In the genomic region with DNA sequence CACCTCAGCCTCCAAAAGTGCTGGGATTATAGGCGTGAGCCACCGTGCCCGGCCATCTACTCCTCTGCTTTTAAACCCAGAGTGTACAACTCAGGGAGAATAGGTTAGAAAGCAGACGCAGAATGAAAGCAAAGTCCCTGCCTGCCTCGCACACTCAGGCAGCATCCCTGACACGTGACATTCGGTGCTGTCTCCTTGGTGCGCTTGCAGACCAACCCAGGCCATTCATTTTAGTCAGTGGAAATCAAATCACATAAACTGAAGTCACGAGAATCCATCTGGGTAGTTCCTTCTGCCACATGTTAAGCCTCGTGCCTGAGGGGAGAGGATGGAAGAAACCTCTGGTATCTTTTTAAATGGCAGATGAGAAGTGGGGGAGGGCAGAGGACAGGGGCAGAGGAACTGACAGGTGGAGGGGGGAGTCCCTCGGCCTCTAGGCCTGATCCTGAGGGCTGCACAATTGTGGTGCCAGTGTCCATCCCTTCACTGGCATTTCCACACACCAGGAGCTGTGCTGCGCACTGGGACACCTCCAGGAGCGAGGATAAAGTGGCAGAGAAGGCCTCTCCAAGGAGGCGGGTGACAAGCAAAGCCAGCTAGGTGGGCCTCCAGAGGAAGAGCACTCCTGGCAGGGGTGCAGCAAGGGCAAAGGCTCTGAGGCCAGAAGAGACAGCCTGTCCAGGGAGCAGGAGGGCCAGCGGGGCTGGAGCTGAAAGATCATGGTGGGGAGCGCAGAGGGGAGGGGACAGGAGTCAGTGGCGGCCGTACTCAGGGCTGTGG, we compare ENCODE assay signal across 26 cellular contexts.
"Had no signal": no experiment of that assay in that cellular context is flagged by ENCODE, and none has a peak within 500 bp of the region (broad histone marks: within the 10 kb centered on the region; RNA-seq: fewer than 3 reads in every experiment).

No MANE protein-coding gene starts in this region.

- H3K4me3 Mint-ChIP-seq: activated CD8-positive, alpha-beta T cell treated with anti-CD3 and anti-CD28 coated beads for 36 hours; activated T-cell treated with anti-CD3 and anti-CD28 coated beads, Interleukin-2, amount 50 U/mL, for 4 hours; activated T-helper 17 cell treated with anti-CD3 and anti-CD28 coated beads, Interleukin-2, amount 50 U/mL, for 72 hours; endodermal cell; natural killer cell treated with Interleukin-12 subunit alpha and Interleukin-12 subunit beta and Interleukin-15 and Interleukin-18, amount 100 ng/mL, for 72 hours; stimulated activated naive B cell treated with anti-CD40 and anti-IgM and Interleukin-4, amounts not matched to agents 10 μg/mL and 1 μg/mL and 100 μg/mL, for 72 hours had no signal

- H3K27ac ChIP-seq: esophagus muscularis mucosa, foreskin keratinocyte, left ventricle myocardium inferior, pancreas, right atrium auricular region, testis, transverse colon, WERI-Rb-1 had no signal

- DNase-seq: activated CD4-positive, alpha-beta T cell treated with anti-CD3 and anti-CD28 coated beads, Interleukin-2, amount 50 U/mL, for 1 hour; activated CD4-positive, CD25-positive, alpha-beta regulatory T cell treated with anti-CD3 and anti-CD28 coated beads, Interleukin-2, amount 50 U/mL, for 72 hours; activated CD8-positive, alpha-beta T cell treated with anti-CD3 and anti-CD28 coated beads for 36 hours; activated gamma-delta T cell treated with Interleukin-2 at 50 U/mL for 16 hours; activated naive CD4-positive, alpha-beta T cell treated with anti-CD3 and anti-CD28 coated beads, Interleukin-2, amount 50 U/mL, for 16 hours; activated T-cell treated with anti-CD3 and anti-CD28 coated beads, Interleukin-2, amount 50 U/mL, for 4 hours; amniotic stem cell; endodermal cell; foreskin keratinocyte; left ventricle myocardium inferior; mucosa of descending colon; pancreas; stimulated activated CD4-positive, alpha-beta T cell treated with anti-CD3 and anti-CD28 coated beads, Interleukin-1b, Interleukin-23, amount 100 ng/mL, for 48 hours; stimulated activated CD4-positive, alpha-beta T cell treated with anti-CD3 and anti-CD28 coated beads, Interleukin-4, amount 100 ng/mL, for 4 hours; stimulated activated CD8-positive, alpha-beta memory T cell treated with anti-CD3 and anti-CD28 coated beads, Interleukin-4, amount 100 ng/mL, for 48 hours; stimulated activated naive B cell treated with anti-CD40 and anti-IgM and Interleukin-4, amounts not matched to agents 10 μg/mL and 1 μg/mL and 100 μg/mL, for 72 hours; T1000; testis; transverse colon; WERI-Rb-1 had no signal

- ATAC-seq: activated CD8-positive, alpha-beta T cell treated with anti-CD3 and anti-CD28 coated beads for 36 hours; activated T-cell treated with anti-CD3 and anti-CD28 coated beads, Interleukin-2, amount 50 U/mL, for 4 hours; activated T-helper 17 cell treated with anti-CD3 and anti-CD28 coated beads, Interleukin-2, amount 50 U/mL, for 72 hours; foreskin keratinocyte; mucosa of descending colon; natural killer cell treated with Interleukin-12 subunit alpha and Interleukin-12 subunit beta and Interleukin-15 and Interleukin-18, amount 100 ng/mL, for 72 hours; pancreas; stimulated activated naive B cell treated with anti-CD40 and anti-IgM and Interleukin-4, amounts not matched to agents 10 μg/mL and 1 μg/mL and 100 μg/mL, for 72 hours had no signal

- H3K9me3 Mint-ChIP-seq: activated T-helper 17 cell treated with anti-CD3 and anti-CD28 coated beads, Interleukin-2, amount 50 U/mL, for 72 hours; endodermal cell; natural killer cell treated with Interleukin-12 subunit alpha and Interleukin-12 subunit beta and Interleukin-15 and Interleukin-18, amount 100 ng/mL, for 72 hours had no signal

- H3K4me3 ChIP-seq: esophagus muscularis mucosa, left ventricle myocardium inferior, lung, mucosa of descending colon, pancreas, right atrium auricular region, smooth muscle cell, testis, transverse colon had no signal

- H3K27me3 ChIP-seq: esophagus muscularis mucosa, foreskin keratinocyte, pancreas, right atrium auricular region, testis, transverse colon had no signal

- H3K4me1 Mint-ChIP-seq: endodermal cell had no signal

- H3K27me3 Mint-ChIP-seq: activated CD8-positive, alpha-beta T cell treated with anti-CD3 and anti-CD28 coated beads for 36 hours; activated T-helper 17 cell treated with anti-CD3 and anti-CD28 coated beads, Interleukin-2, amount 50 U/mL, for 72 hours; natural killer cell treated with Interleukin-12 subunit alpha and Interleukin-12 subunit beta and Interleukin-15 and Interleukin-18, amount 100 ng/mL, for 72 hours; stimulated activated naive B cell treated with anti-CD40 and anti-IgM and Interleukin-4, amounts not matched to agents 10 μg/mL and 1 μg/mL and 100 μg/mL, for 72 hours had no signal

- H3K9me3 ChIP-seq: esophagus muscularis mucosa, mucosa of descending colon, pancreas, right atrium auricular region, testis, transverse colon had no signal

- H3K27ac Mint-ChIP-seq: activated CD8-positive, alpha-beta T cell treated with anti-CD3 and anti-CD28 coated beads for 36 hours; activated T-helper 17 cell treated with anti-CD3 and anti-CD28 coated beads, Interleukin-2, amount 50 U/mL, for 72 hours; endodermal cell; natural killer cell treated with Interleukin-12 subunit alpha and Interleukin-12 subunit beta and Interleukin-15 and Interleukin-18, amount 100 ng/mL, for 72 hours; stimulated activated naive B cell treated with anti-CD40 and anti-IgM and Interleukin-4, amounts not matched to agents 10 μg/mL and 1 μg/mL and 100 μg/mL, for 72 hours had no signal

- H3K4me2 ChIP-seq: smooth muscle cell had no signal

- H3K4me1 ChIP-seq: foreskin keratinocyte, pancreas, testis had no signal

- H3K36me3 ChIP-seq: pancreas, transverse colon had no signal
